7 cellular contexts compared by ENCODE assay signal in the genomic region with DNA sequence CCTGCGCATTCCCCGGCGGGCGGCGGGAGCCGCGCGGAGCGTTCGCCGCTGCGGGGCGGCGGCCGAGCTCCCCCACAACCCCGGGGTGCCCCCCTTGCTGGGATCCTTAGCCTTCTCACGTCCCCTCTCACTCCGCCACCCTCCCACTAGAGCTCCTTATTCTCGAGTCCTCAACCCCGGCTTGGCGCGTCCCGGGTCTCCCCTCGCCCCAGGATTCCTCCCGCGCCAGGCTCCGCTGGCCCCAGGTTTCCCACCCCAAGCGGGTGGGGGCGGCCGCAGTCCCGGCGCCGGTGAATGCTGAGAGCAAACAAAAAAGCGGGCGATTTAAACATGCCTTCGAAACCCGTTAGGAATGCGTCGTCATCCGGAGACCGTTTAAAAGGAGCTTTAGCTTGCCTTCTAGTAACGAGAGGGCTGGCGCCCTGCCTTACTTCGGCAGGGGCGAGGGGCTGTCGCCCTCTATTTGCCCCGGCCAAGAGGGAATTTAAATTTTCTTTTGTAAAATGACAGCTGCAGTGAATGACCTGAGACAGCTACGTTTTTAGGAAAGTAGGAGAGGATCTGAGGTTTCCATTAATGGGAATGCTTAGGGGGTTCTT. TPM values are rescaled to one million over a fixed set of nuclear protein-coding genes. Genes with fewer than 3 reads are reported as not detected.
A peak's percentile ranks its signal among the peaks of the same experiment; 100 is the strongest.
DNase-seq lines count a peak whose midpoint lies in the region; ATAC-seq lines count a peak whose summit lies in the region.

No MANE protein-coding gene starts in this region.

- H3K4me3 ChIP-seq in HUES48 (ENCODE audit: low read depth, low read length) (peak overlapping the region; percentile 92), SJCRH30 (peak overlapping the region; percentile 81)

- H3K9ac ChIP-seq in HUES48 (ENCODE audit: low read depth, low read length): peak overlapping the region; percentile 84

- DNase-seq in ELF-1 (ENCODE audit: low read depth, low spot score): peak; percentile 84
- DNase-seq in SJCRH30: peak; percentile 71 to 76
- peak; percentile 40 for DNase-seq in central memory CD4-positive, alpha-beta T cell
- peak; percentile 12 to 33 (median 21) for DNase-seq in stimulated activated CD4-positive, alpha-beta T cell treated with anti-CD3 and anti-CD28 coated beads, TNF-alpha, amount 100 ng/mL, for 4 hours (ENCODE audit: low read depth in 3 of 3)

- H3K27me3 ChIP-seq in HUES48 (ENCODE audit: control insufficient read depth, insufficient read depth, low read length) (no peaks in the 10 kb centered on the region), SJCRH30 (no peaks in the 10 kb centered on the region), layer of hippocampus (ENCODE audit: control insufficient read depth, insufficient read depth, low read length) (no peaks in the 10 kb centered on the region)

- peak overlapping the region; percentile 99 for H3K27ac ChIP-seq in HUES48 (ENCODE audit: low read depth, low read length)
- H3K27ac ChIP-seq in SJCRH30: peak overlapping the region; percentile 97
- peak overlapping the region; percentile 73 for H3K27ac ChIP-seq in layer of hippocampus (ENCODE audit: low read depth, low read length)

- H3K36me3 ChIP-seq in HUES48 (ENCODE audit: control insufficient read depth, insufficient read depth, low read length) (peaks cover 19% of the 10 kb centered on the region), SJCRH30 (peaks cover 3% of the 10 kb centered on the region; the same call in 1 of the 2 replicates)

- H3K4me1 ChIP-seq in HUES48 (ENCODE audit: control insufficient read depth, insufficient read depth, low read length): peaks cover 45% of the 10 kb centered on the region
- no peaks in the 10 kb centered on the region for H3K4me1 ChIP-seq in SJCRH30

- peak; percentile 9 for ATAC-seq in GM21381 (IDR thresholded peaks at IDR 0.05; ENCODE audit: unreplicated experiment)

- H3K9me3 ChIP-seq in HUES48 (ENCODE audit: control insufficient read depth, insufficient read depth, low read length) (no peaks in the 10 kb centered on the region), SJCRH30 (replicated peaks) (no peaks in the 10 kb centered on the region)

RNA-seq across cellular contexts. Expression of gene JADE1, which starts 3.0 kb away (rescaled TPM):
- 23.2 and 27.5 TPM in 2 replicates for total RNA-seq in SJCRH30 (2014; rRNA removed; shearing (Covaris generic))

Comparison
In these comparisons a context has a peak if more than half of its experiments do, and no peak if none do; other contexts are left out.
1. Peak in every context shown above with its lines: DNase-seq, ATAC-seq, H3K4me3 ChIP-seq and H3K27ac ChIP-seq.
2. DNase-seq: peak in every context shown above with its lines; median percentile 84 in ELF-1; 74 in SJCRH30; 40 in central memory CD4-positive, alpha-beta T cell; 21 in stimulated activated CD4-positive, alpha-beta T cell treated with anti-CD3 and anti-CD28 coated beads, TNF-alpha, amount 100 ng/mL, for 4 hours.